In the genomic region with DNA sequence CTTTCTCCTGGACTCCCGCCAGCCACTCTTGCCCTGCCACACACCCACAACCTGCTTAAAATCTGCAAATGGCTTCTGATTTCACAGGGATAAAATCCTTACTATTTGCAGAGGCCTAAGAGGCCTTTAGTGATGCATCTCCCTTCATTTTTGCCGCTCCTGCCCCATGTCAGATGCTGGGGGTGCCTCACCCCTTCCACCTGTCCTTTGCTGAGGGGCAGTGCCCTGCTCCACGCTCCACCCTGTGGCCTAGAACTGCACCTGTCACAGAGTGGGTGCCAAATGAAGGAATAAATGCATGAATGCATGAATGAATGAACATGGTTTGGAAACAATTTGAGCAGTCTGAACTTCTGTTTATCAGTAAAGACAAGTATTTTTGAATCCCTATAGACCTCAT, we compare ENCODE assay signal across 16 cellular contexts.
"Had no signal": no experiment of that assay in that cellular context is flagged by ENCODE, and none has a peak within 500 bp of the region (broad histone marks: within the 10 kb centered on the region; RNA-seq: fewer than 3 reads in every experiment).

No MANE protein-coding gene starts in this region.

- H3K27me3 ChIP-seq: right lobe of liver, suprapubic skin had no signal

- H3K36me3 Mint-ChIP-seq: natural killer cell had no signal

- H3K4me1 Mint-ChIP-seq: natural killer cell had no signal

- H3K27ac Mint-ChIP-seq: natural killer cell had no signal

- H3K79me2 ChIP-seq: hepatocyte had no signal

- H2AFZ ChIP-seq: hepatocyte had no signal

- H3K4me1 ChIP-seq: breast epithelium, left lung, prostate gland, right lobe of liver had no signal

- H3K9me3 Mint-ChIP-seq: natural killer cell had no signal

- H3K9me3 ChIP-seq: breast epithelium, esophagus muscularis mucosa, left lung, mucosa of descending colon, prostate gland, right lobe of liver, suprapubic skin had no signal

- H3K4me2 ChIP-seq: hepatocyte had no signal

- DNase-seq: activated CD4-positive, CD25-positive, alpha-beta regulatory T cell treated with anti-CD3 and anti-CD28 coated beads, Interleukin-2, amount 50 U/mL, for 72 hours; activated naive CD4-positive, alpha-beta T cell; kidney; left lung; mucosa of descending colon; natural killer cell; occipital lobe; right lobe of liver; stimulated activated naive CD8-positive, alpha-beta T cell treated with anti-CD3 and anti-CD28 coated beads, Interleukin-15, Interleukin-2, amounts not matched to agents 100 U/mL and 50 U/mL, for 24 hours; trophoblast cell had no signal

- H3K27ac ChIP-seq: breast epithelium, esophagus muscularis mucosa, hepatocyte, left lung, prostate gland, right lobe of liver, suprapubic skin had no signal

- H3K36me3 ChIP-seq: breast epithelium, esophagus muscularis mucosa, left lung, prostate gland, right lobe of liver, suprapubic skin had no signal

- H3K4me3 Mint-ChIP-seq: natural killer cell had no signal

- ATAC-seq: left lung; mucosa of descending colon; natural killer cell; right lobe of liver; stimulated activated naive CD8-positive, alpha-beta T cell treated with anti-CD3 and anti-CD28 coated beads, Interleukin-15, Interleukin-2, amounts not matched to agents 100 U/mL and 50 U/mL, for 24 hours had no signal

- FAIRE-seq: endometrium, kidney had no signal

- H3K4me3 ChIP-seq: breast epithelium, esophagus muscularis mucosa, hepatocyte, left lung, mucosa of descending colon, prostate gland, right lobe of liver, suprapubic skin had no signal
